12 cellular contexts compared by ENCODE assay signal in the genomic region with DNA sequence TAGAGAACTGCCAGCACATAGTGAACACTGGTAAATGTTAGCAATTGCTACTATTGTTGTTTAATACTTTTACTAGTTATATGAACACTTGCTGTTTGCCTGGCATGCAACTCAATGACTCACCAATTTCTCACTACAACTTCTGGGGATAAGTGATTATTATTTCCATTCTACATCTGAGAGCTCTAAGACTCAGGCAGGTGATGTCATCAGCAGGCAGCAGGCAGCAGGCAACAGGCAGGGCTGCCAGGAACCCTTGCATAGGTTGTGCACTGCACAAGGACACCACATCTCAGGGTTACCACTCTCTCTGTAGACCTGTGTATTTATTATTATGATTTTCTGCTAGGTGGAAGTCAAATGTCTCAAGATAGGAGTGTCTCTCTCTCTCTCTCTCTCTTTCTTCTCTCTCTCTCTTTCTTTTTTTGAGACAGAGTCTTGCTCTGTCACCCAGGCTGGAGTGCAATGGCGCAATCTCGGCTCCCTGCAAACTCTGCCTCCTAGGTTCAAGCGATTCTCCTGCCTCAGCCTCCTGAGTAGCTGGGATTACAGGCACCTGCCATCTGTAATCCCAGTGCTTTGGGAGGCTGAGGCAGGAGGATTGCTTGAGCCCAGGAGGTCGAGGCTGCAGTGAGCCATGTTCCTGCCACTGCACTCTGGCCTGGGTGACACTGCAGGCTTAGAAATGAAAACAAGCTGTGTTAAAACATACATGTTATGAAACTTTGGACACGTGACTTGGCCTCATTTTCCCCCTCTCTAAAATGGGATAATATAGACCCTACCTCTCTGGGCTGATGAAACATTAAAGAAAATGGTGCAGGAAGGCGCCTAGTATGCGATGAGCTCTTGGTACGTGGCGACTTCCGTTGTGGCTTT.
A peak's percentile ranks its signal among the peaks of the same experiment; 100 is the strongest.
DNase-seq lines count a peak whose midpoint lies in the region; ATAC-seq lines count a peak whose summit lies in the region.
"Had no signal": no experiment of that assay in that cellular context is flagged by ENCODE, and none has a peak within 500 bp of the region (broad histone marks: within the 10 kb centered on the region; RNA-seq: fewer than 3 reads in every experiment).

No MANE protein-coding gene starts in this region.

- H3K36me3 ChIP-seq in adipocyte (ENCODE audit: control insufficient read depth, insufficient read depth, low read length, severe bottlenecking) = no peaks in the 10 kb centered on the region

- no peak overlapping the region for H3K9ac ChIP-seq in adipocyte (ENCODE audit: low read length)

- ATAC-seq in GM18498 (IDR thresholded peaks at IDR 0.05; ENCODE audit: unreplicated experiment) = no peak
- ATAC-seq in GM18873 (IDR thresholded peaks at IDR 0.05; ENCODE audit: low FRiP score, unreplicated experiment) = no peak
- ATAC-seq: stimulated activated naive B cell treated with anti-CD40 and anti-IgM and Interleukin-4, amounts not matched to agents 10 μg/mL and 1 μg/mL and 100 μg/mL, for 72 hours had no signal

- DNase-seq in DMS 273 treated with DMSO at 0.1 percent for 48 hours (lab: John Stamatoyannopoulos, UW) = peak; percentile 17
- peak; percentile 46 for DNase-seq in HS-5 (ENCODE audit: low read depth)
- peak; percentile 40 for DNase-seq in adipocyte (ENCODE audit: low read depth)
- peak; percentile 70 for DNase-seq in kidney tubule cell (ENCODE audit: low spot score)
- no peak for DNase-seq in Ammon's horn (ENCODE audit: low spot score)
- no peak for DNase-seq in NCI-H146 treated with DMSO at 0.1 percent for 48 hours (lab: John Stamatoyannopoulos, UW; ENCODE audit: unreplicated experiment)
- DNase-seq: amniotic stem cell; KG1; midbrain; stimulated activated naive B cell treated with anti-CD40 and anti-IgM and Interleukin-4, amounts not matched to agents 10 μg/mL and 1 μg/mL and 100 μg/mL, for 72 hours had no signal

- H3K4me1 ChIP-seq in adipocyte (ENCODE audit: control insufficient read depth, insufficient read depth, low read length) = peaks cover 11% of the 10 kb centered on the region

- peaks cover 5% of the 10 kb centered on the region for H3K27me3 ChIP-seq in adipocyte (replicated peaks; ENCODE audit: control insufficient read depth, insufficient read depth, low read length)

- no peaks in the 10 kb centered on the region for H3K9me3 ChIP-seq in adipocyte (ENCODE audit: control insufficient read depth, low read length)

- H3K4me3 ChIP-seq in adipocyte (ENCODE audit: low read length) = no peak overlapping the region

Comparison
In these comparisons a context has a peak if more than half of its experiments do, and no peak if none do; other contexts are left out.
1. DNase-seq: peak in DMS 273 treated with DMSO at 0.1 percent for 48 hours (single experiment), HS-5 (single experiment), adipocyte (single experiment) and kidney tubule cell (single experiment); none in Ammon's horn (single experiment) and NCI-H146 treated with DMSO at 0.1 percent for 48 hours (single experiment).